ENCODE assay signal across 19 cellular contexts in the genomic region with DNA sequence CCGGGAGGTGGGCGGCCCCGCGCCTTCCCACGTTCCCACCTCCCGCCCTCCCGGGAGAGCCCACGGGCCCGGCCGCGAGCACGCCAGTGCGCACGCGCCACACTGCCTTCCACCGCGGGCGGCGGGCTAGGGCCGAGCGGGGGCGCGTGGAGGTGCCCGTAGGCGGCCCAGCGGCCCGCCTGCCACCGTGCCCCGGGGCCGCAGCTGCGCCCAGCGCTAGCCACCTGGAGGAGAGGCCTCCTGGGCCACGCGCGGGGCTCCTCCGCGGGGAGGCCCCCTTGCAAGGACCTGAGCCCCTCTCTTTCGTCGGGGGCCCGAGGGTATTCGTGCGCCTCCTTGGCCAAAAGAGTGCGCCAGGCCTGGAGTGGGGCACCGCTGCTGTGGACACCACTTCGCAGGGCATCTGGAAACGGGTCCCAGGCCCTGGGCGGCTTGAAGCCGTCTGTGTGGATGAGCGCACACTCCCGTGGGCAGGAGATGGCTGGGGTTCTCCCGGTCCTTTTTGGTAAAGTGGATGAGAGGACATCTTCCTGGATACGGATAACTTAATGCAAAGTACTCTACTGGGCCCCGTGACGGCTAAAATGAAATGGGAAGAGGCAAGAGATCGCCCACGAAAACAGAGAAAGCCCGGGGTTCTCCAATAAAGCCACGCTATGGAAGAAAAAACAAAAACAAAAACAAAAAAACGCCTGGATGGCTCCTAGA. TPM values are rescaled to one million over a fixed set of nuclear protein-coding genes. Genes with fewer than 3 reads are reported as not detected.
A peak's percentile ranks its signal among the peaks of the same experiment; 100 is the strongest.
DNase-seq lines count a peak whose midpoint lies in the region; ATAC-seq and TF ChIP-seq lines count a peak whose summit lies in the region.
"Had no signal": no experiment of that assay in that cellular context is flagged by ENCODE, and none has a peak within 500 bp of the region (broad histone marks: within the 10 kb centered on the region; RNA-seq: fewer than 3 reads in every experiment).

No MANE protein-coding gene starts in this region.

- ATAC-seq in WTC11 (no peak), HG02840 (IDR thresholded peaks at IDR 0.05; ENCODE audit: low FRiP score, unreplicated experiment) (no peak)

- WGBS in testis, 2 donors: 20 to 38% methylated on average over 17 to 43 of the region's 59 CpGs

- TF ChIP-seq CTCF in GM20000 (IDR thresholded peaks at IDR 0.05; ENCODE audit: extremely low read depth, missing control alignments): no peak
- no peak for TF ChIP-seq CTCF in WTC11 (IDR thresholded peaks at IDR 0.05)
- TF ChIP-seq CTCF in testis (IDR thresholded peaks at IDR 0.05): no peak

- DNase-seq in GM20000 (ENCODE audit: low spot score): peak; percentile 34
- no peak for DNase-seq in WTC11 (ENCODE audit: low spot score)
- DNase-seq in retina: peak; percentile 36
- no peak for DNase-seq in NCI-H2081 treated with DMSO at 0.1 percent for 48 hours (lab: John Stamatoyannopoulos, UW)
- no peak for DNase-seq in testis
- DNase-seq: activated CD4-positive, alpha-beta T cell treated with anti-CD3 and anti-CD28 coated beads for 1 hour; Caco-2; NCI-H524 treated with DMSO at 0.1 percent for 48 hours; stimulated activated CD4-positive, alpha-beta T cell treated with anti-CD3 and anti-CD28 coated beads, Interleukin-2, amount 100 ng/mL, for 48 hours; stimulated activated naive CD4-positive, alpha-beta T cell treated with Interleukin-2 at 50 U/mL for 16 hours had no signal

- H3K36me3 ChIP-seq in iPS-15b (ENCODE audit: control insufficient read depth, insufficient read depth, low read length): no peaks in the 10 kb centered on the region
- no peaks in the 10 kb centered on the region for H3K36me3 ChIP-seq in testis (ENCODE audit: low read depth, missing control alignments)
- H3K36me3 ChIP-seq: tibial nerve had no signal

- POLR2A ChIA-PET in WTC11 (lab: Charles Lee): no interaction called here

- H3K4me3 ChIP-seq in iPS-15b (ENCODE audit: low read depth, low read length) (peak overlapping the region; percentile 8), testis (peak overlapping the region in 1 of 2 donors; percentile 24)
- H3K4me3 ChIP-seq: skin epidermis had no signal

- no peaks in the 10 kb centered on the region for H3K36me3 Mint-ChIP-seq in WTC11
- H3K36me3 Mint-ChIP-seq: IgD-negative memory B cell had no signal

- H3K27me3 ChIP-seq in iPS-15b (ENCODE audit: control insufficient read depth, insufficient read depth, low read length) (peaks cover 68% of the 10 kb centered on the region), testis (no peaks in the 10 kb centered on the region)

- CTCF ChIA-PET in WTC11 (lab: Charles Lee): interaction anchor here (1.0 to 2.0 kb wide), 3 partner anchors 23 to 620 kb away, joined by 3 to 12 read pairs (median 5); no protein-coding TSS in a partner anchor

- no peak overlapping the region for H3K27ac Mint-ChIP-seq in WTC11
- H3K27ac Mint-ChIP-seq: activated naive CD8-positive, alpha-beta T cell had no signal

- no peak overlapping the region for H3K27ac ChIP-seq in testis
- H3K27ac ChIP-seq: parathyroid adenoma, skin epidermis had no signal

- H3K4me1 ChIP-seq in iPS-15b (ENCODE audit: control insufficient read depth, insufficient read depth, low read length) (peaks cover 7% of the 10 kb centered on the region), testis (peaks cover 3% of the 10 kb centered on the region)
- H3K4me1 ChIP-seq: parathyroid adenoma had no signal

- no peaks in the 10 kb centered on the region for H3K9me3 ChIP-seq in iPS-15b (ENCODE audit: control insufficient read depth, insufficient read depth, low read length)
- H3K9me3 ChIP-seq in testis: no peaks in the 10 kb centered on the region
- H3K9me3 ChIP-seq: tibial nerve had no signal

- no peak overlapping the region for H3K9ac ChIP-seq in iPS-15b (ENCODE audit: low read depth, low read length)
- H3K9ac ChIP-seq: parathyroid adenoma had no signal

- TF ChIP-seq POLR2A in testis (IDR thresholded peaks at IDR 0.05): no peak

- intact Hi-C loops in testis (cut with DNase I; ENCODE audit: low total_unique reads): no loop called here

- H3K9me3 Mint-ChIP-seq in WTC11: no peaks in the 10 kb centered on the region

- H3K27me3 Mint-ChIP-seq in WTC11 (ENCODE audit: low read depth): peaks cover 88% of the 10 kb centered on the region

- peaks cover 35% of the 10 kb centered on the region for H3K4me1 Mint-ChIP-seq in WTC11

- H3K4me3 Mint-ChIP-seq in WTC11: peak overlapping the region; percentile 43
- H3K4me3 Mint-ChIP-seq: IgD-negative memory B cell had no signal

TF ChIP-seq in WTC11, 78 proteins besides CTCF, POLR2A, EP300 and RAD21:
- TF ChIP-seq, protein P1, sequence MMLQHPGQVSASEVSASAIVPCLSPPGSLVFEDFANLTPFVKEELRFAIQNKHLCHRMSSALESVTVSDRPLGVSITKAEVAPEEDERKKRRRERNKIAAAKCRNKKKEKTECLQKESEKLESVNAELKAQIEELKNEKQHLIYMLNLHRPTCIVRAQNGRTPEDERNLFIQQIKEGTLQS (CRISPR knock-in tag; conservative IDR thresholded peaks at IDR 0.05): no peak
- TF ChIP-seq TCF7 (CRISPR knock-in tag; IDR thresholded peaks at IDR 0.05; ENCODE audit: low read depth): no peak
TF ChIP-seq in WTC11: peak in this region for 0.

RNA-seq across cellular contexts. Expression of a gene that starts 9.0 kb away (rescaled TPM):
- 1.1 to 1.2 TPM (median 1.1 TPM) in 3 replicates for total RNA-seq in WTC11 (2021)
- total RNA-seq in testis: 1 to 10 TPM; 6.0 to 7.6 TPM
- 4.0 TPM for polyA plus RNA-seq in testis (ENCODE audit: insufficient read depth, low read depth, low replicate concordance)
- total RNA-seq: activated CD8-positive, alpha-beta memory T cell treated with anti-CD3 and anti-CD28 coated beads for 36 hours; M059J had no signal
- polyA plus RNA-seq: IgD-negative memory B cell had no signal

Comparison
In these comparisons a context has a peak if more than half of its experiments do, and no peak if none do; other contexts are left out.
1. DNase-seq: peak in GM20000 (single experiment) and retina (single experiment); none in WTC11 (single experiment), NCI-H2081 treated with DMSO at 0.1 percent for 48 hours (single experiment) and testis (single experiment).